8 cellular contexts compared by ENCODE assay signal in genomic region chr13:113275387-113275786, GRCh38. TPM values are rescaled to one million over a fixed set of nuclear protein-coding genes. Genes with fewer than 3 reads are reported as not detected.
A peak's percentile ranks its signal among the peaks of the same experiment; 100 is the strongest.
DNase-seq lines count a peak whose midpoint lies in the region; ATAC-seq and FAIRE-seq lines count a peak whose summit lies in the region.

No MANE protein-coding gene starts in this region.

- no peak overlapping the region for H3K23ac ChIP-seq in mesenchymal stem cell (ENCODE audit: low read length in 2 of 2)

- H3K27ac ChIP-seq in SJSA1 (peak overlapping the region; percentile 28; the same call in 1 of the 2 replicates), mesenchymal stem cell (ENCODE audit: low read length, poor library complexity, severe bottlenecking) (no peak overlapping the region)

- no peak overlapping the region for H2BK120ac ChIP-seq in mesenchymal stem cell (ENCODE audit: low read depth, low read length)

- DNase-seq in EL (peak; percentile 70), HS-5 (ENCODE audit: low read depth) (peak; percentile 8), SJSA1 (ENCODE audit: low read depth in 1 of 2, low spot score in 2 of 2) (peak; percentile 47 to 52), cerebellar cortex (ENCODE audit: low spot score) (peak; percentile 57), mesenchymal stem cell (peak; percentile 75), urothelium cell line (ENCODE audit: low spot score) (peak; percentile 60), SKM-1 treated with dmso at 0.1 percent for 144 hours (lab: John Stamatoyannopoulos, UW; ENCODE audit: unreplicated experiment) (no peak)

- no peaks in the 10 kb centered on the region for H3K27me3 ChIP-seq in SJSA1 (replicated peaks)
- no peaks in the 10 kb centered on the region for H3K27me3 ChIP-seq in mesenchymal stem cell (ENCODE audit: control insufficient read depth in 1 of 2, insufficient read depth in 1 of 2, low read length in 2 of 2)

- no peak overlapping the region for H2BK15ac ChIP-seq in mesenchymal stem cell (ENCODE audit: low read depth, poor library complexity, severe bottlenecking)

- H2AK5ac ChIP-seq in mesenchymal stem cell (ENCODE audit: low read length, severe bottlenecking), result no peak overlapping the region

- H3K14ac ChIP-seq in mesenchymal stem cell (ENCODE audit: low read length in 2 of 2), result no peak overlapping the region

- WGBS in mesenchymal stem cell, result 32% methylated on average over 3 of the region's 3 CpGs

- peak overlapping the region; percentile 77 for H3K9ac ChIP-seq in mesenchymal stem cell (ENCODE audit: low read length)

- H2AFZ ChIP-seq in mesenchymal stem cell (ENCODE audit: low read depth, low read length), result no peak overlapping the region

- no peak overlapping the region for H3K4me3 ChIP-seq in SJSA1
- no peak overlapping the region for H3K4me3 ChIP-seq in mesenchymal stem cell (ENCODE audit: insufficient read depth in 1 of 2, low read depth in 1 of 2, low read length in 2 of 2)

- FAIRE-seq in urothelium cell line (lab: Jason Lieb, UNC), result no peak

- H3K4me1 ChIP-seq in SJSA1 (replicated peaks) (peaks cover 24% of the 10 kb centered on the region), mesenchymal stem cell (ENCODE audit: control insufficient read depth, insufficient read depth, low read depth, low read length) (peaks cover 11% of the 10 kb centered on the region)

- no peak for ATAC-seq in GM21423 (IDR thresholded peaks at IDR 0.05; ENCODE audit: unreplicated experiment)

- no peak overlapping the region for H3K18ac ChIP-seq in mesenchymal stem cell (ENCODE audit: low read depth in 1 of 2, low read length in 2 of 2)

- no peak overlapping the region for H3K4me2 ChIP-seq in mesenchymal stem cell (ENCODE audit: low read length, poor library complexity, severe bottlenecking)

- H3K79me1 ChIP-seq in mesenchymal stem cell (replicated peaks; ENCODE audit: low read length, poor library complexity, severe bottlenecking), result no peaks in the 10 kb centered on the region

- H3K9me3 ChIP-seq in SJSA1 (replicated peaks) (no peaks in the 10 kb centered on the region), mesenchymal stem cell (ENCODE audit: control insufficient read depth, low read length) (no peaks in the 10 kb centered on the region)

- H2BK5ac ChIP-seq in mesenchymal stem cell (ENCODE audit: low read depth, low read length, poor library complexity, severe bottlenecking), result no peak overlapping the region

- no peak overlapping the region for H4K91ac ChIP-seq in mesenchymal stem cell (ENCODE audit: low read length)

- no peaks in the 10 kb centered on the region for H3K36me3 ChIP-seq in SJSA1
- peaks cover 10 to 17% of the 10 kb centered on the region in 2 experiments for H3K36me3 ChIP-seq in mesenchymal stem cell (ENCODE audit: control insufficient read depth in 1 of 2, insufficient read depth in 2 of 2, low read depth in 1 of 2, low read length in 2 of 2)

- H2BK12ac ChIP-seq in mesenchymal stem cell (ENCODE audit: low read length in 2 of 2), result no peak overlapping the region

- H3K4ac ChIP-seq in mesenchymal stem cell (ENCODE audit: low read depth in 1 of 2, low read length in 2 of 2), result no peak overlapping the region

- no peak overlapping the region for H4K8ac ChIP-seq in mesenchymal stem cell (ENCODE audit: low read length)

RNA-seq across cellular contexts. Expression of gene LAMP1, which starts 21.7 kb away (rescaled TPM):
- total RNA-seq in SJSA1 (2014; rRNA removed; shearing (Covaris generic)), result 98.3 and 217 TPM in 2 replicates
- 393 TPM for polyA plus RNA-seq in mesenchymal stem cell (2013, experiment 1 of 2)
- 389 TPM for polyA plus RNA-seq in mesenchymal stem cell (2013, experiment 2 of 2)
